In the genomic region with DNA sequence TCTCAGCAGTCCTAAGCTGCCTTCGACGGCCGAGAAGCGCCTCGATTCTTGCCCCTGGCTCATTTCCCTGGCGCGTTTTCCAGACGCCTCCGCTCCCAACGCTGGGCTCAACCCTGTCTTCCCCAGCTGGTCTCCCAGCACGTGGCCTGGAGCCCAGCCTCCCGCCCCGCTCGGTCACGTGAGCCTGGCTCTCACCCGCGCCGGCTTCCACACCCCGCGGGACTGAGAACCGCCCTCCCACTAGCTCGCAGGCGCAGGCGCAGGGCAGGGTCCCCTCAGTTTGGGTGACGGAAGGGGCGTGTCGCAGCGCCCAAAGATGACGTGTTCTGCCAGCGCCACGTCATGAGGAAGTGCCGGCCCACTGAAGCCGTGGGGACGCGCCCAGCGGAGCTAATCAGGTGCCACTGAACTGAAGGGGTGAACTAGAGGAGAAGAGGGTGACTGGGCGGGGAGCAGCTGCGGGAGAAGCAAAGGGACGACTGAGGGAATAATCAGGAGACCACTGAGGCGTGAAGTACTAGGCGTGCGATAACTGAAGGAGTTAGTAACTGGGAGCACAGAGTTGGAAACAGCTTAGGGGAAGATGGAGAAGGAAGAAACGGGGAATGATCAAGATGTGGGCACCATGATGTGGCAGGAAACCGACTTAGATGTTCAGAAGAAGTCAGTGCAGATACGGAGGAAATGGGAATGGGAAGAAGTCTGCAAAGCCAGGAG, we compare ENCODE assay signal across 8 cellular contexts. TPM values are rescaled to one million over a fixed set of nuclear protein-coding genes. Genes with fewer than 3 reads are reported as not detected.
A peak's percentile ranks its signal among the peaks of the same experiment; 100 is the strongest.
DNase-seq lines count a peak whose midpoint lies in the region; ATAC-seq and TF ChIP-seq lines count a peak whose summit lies in the region.

TSS of gene DHDDS (plus strand) at position 343 of the 717 bp plus-strand sequence. CDS start 625 bp downstream, outside the sequence.

- peak within 1 kb of the TSS; percentile 88 for H3K27ac Mint-ChIP-seq in activated T-helper 2 cell treated with anti-CD3 and anti-CD28 coated beads, Interferon-gamma antibody, Interleukin-2, Interleukin-4, amounts not matched to agents 10 μg/mL and 5 μg/mL and 100 μg/mL, durations not matched to agents 14 hours and 24 hours and 36 hours
- peak within 1 kb of the TSS; percentile 77 to 87 for H3K27ac Mint-ChIP-seq in natural killer cell treated with Interleukin-12 subunit alpha and Interleukin-12 subunit beta and Interleukin-15 and Interleukin-18, amount 100 ng/mL, for 72 hours

- H3K36me3 Mint-ChIP-seq in activated T-helper 2 cell treated with anti-CD3 and anti-CD28 coated beads, Interferon-gamma antibody, Interleukin-2, Interleukin-4, amounts not matched to agents 10 μg/mL and 5 μg/mL and 100 μg/mL, durations not matched to agents 14 hours and 24 hours and 36 hours (ENCODE audit: low read depth): peaks cover 9% of the 10 kb centered on the region
- H3K36me3 Mint-ChIP-seq in natural killer cell treated with Interleukin-12 subunit alpha and Interleukin-12 subunit beta and Interleukin-15 and Interleukin-18, amount 100 ng/mL, for 72 hours: peaks cover 10% of the 10 kb centered on the region

- H3K4me3 Mint-ChIP-seq in activated T-helper 2 cell treated with anti-CD3 and anti-CD28 coated beads, Interferon-gamma antibody, Interleukin-2, Interleukin-4, amounts not matched to agents 10 μg/mL and 5 μg/mL and 100 μg/mL, durations not matched to agents 14 hours and 24 hours and 36 hours (ENCODE audit: low read depth): peak within 1 kb of the TSS; percentile 93
- H3K4me3 Mint-ChIP-seq in natural killer cell treated with Interleukin-12 subunit alpha and Interleukin-12 subunit beta and Interleukin-15 and Interleukin-18, amount 100 ng/mL, for 72 hours: peak within 1 kb of the TSS; percentile 99

- peak within 1 kb of the TSS; percentile 99 for H3K4me2 ChIP-seq in fibroblast of lung (ENCODE audit: extremely low read depth, insufficient read depth, low read length)

- ATAC-seq in RWPE2 (ENCODE audit: low read depth): peak; percentile 92
- ATAC-seq in natural killer cell treated with Interleukin-12 subunit alpha and Interleukin-12 subunit beta and Interleukin-15 and Interleukin-18, amount 100 ng/mL, for 72 hours: peak; percentile 99
- peak; percentile 99 for ATAC-seq in stimulated activated naive CD8-positive, alpha-beta T cell treated with anti-CD3 and anti-CD28 coated beads, Interleukin-15, Interleukin-2, amounts not matched to agents 100 U/mL and 50 U/mL, for 24 hours

- peaks cover 28% of the 10 kb centered on the region for H3K36me3 ChIP-seq in RWPE2 (ENCODE audit: low read depth)
- H3K36me3 ChIP-seq in fibroblast of lung (ENCODE audit: control insufficient read depth, insufficient read depth, low read length): no peaks in the 10 kb centered on the region

- DNase-seq in EH (ENCODE audit: low read depth) (peak; percentile 98), H4 (ENCODE audit: low spot score) (peak; percentile 97), LoVo (ENCODE audit: low spot score) (peak; percentile 98), RWPE2 (ENCODE audit: low spot score) (peak; percentile 96), fibroblast of lung (ENCODE audit: low read depth in 2 of 2) (peak; percentile 97 to 98)
- DNase-seq in activated T-helper 2 cell treated with anti-CD3 and anti-CD28 coated beads, Interferon-gamma antibody, Interleukin-2, Interleukin-4, amounts not matched to agents 10 μg/mL and 5 μg/mL and 100 μg/mL, durations not matched to agents 14 hours and 24 hours and 36 hours (ENCODE audit: low spot score): peak; percentile 98
- DNase-seq in natural killer cell treated with Interleukin-12 subunit alpha and Interleukin-12 subunit beta and Interleukin-15 and Interleukin-18, amount 100 ng/mL, for 72 hours (ENCODE audit: low spot score): peak; percentile 98
- peak; percentile 99 for DNase-seq in stimulated activated naive CD8-positive, alpha-beta T cell treated with anti-CD3 and anti-CD28 coated beads, Interleukin-15, Interleukin-2, amounts not matched to agents 100 U/mL and 50 U/mL, for 24 hours

- H3K27me3 Mint-ChIP-seq in activated T-helper 2 cell treated with anti-CD3 and anti-CD28 coated beads, Interferon-gamma antibody, Interleukin-2, Interleukin-4, amounts not matched to agents 10 μg/mL and 5 μg/mL and 100 μg/mL, durations not matched to agents 14 hours and 24 hours and 36 hours (ENCODE audit: low read depth): peaks cover 5% of the 10 kb centered on the region
- peaks cover 0 to 3% of the 10 kb centered on the region in 2 donors for H3K27me3 Mint-ChIP-seq in natural killer cell treated with Interleukin-12 subunit alpha and Interleukin-12 subunit beta and Interleukin-15 and Interleukin-18, amount 100 ng/mL, for 72 hours

- H3K9me3 Mint-ChIP-seq in activated T-helper 2 cell treated with anti-CD3 and anti-CD28 coated beads, Interferon-gamma antibody, Interleukin-2, Interleukin-4, amounts not matched to agents 10 μg/mL and 5 μg/mL and 100 μg/mL, durations not matched to agents 14 hours and 24 hours and 36 hours: no peaks in the 10 kb centered on the region
- H3K9me3 Mint-ChIP-seq in natural killer cell treated with Interleukin-12 subunit alpha and Interleukin-12 subunit beta and Interleukin-15 and Interleukin-18, amount 100 ng/mL, for 72 hours: no peaks in the 10 kb centered on the region

- no peaks in the 10 kb centered on the region for H3K9me3 ChIP-seq in RWPE2 (ENCODE audit: severe bottlenecking)
- no peaks in the 10 kb centered on the region for H3K9me3 ChIP-seq in fibroblast of lung (ENCODE audit: control insufficient read depth, insufficient read depth, low read depth, low read length)

- intact Hi-C loops in activated T-helper 2 cell treated with anti-CD3 and anti-CD28 coated beads, Interferon-gamma antibody, Interleukin-2, Interleukin-4, amounts not matched to agents 10 μg/mL and 5 μg/mL and 100 μg/mL, durations not matched to agents 14 hours and 24 hours and 36 hours (cut with micrococcal nuclease): loop anchor here (1.0 kb wide), 1 partner anchor 41 kb away; no protein-coding TSS in a partner anchor

- H3K4me3 ChIP-seq in RWPE2 (ENCODE audit: severe bottlenecking) (peak within 1 kb of the TSS; percentile 46), fibroblast of lung (replicated peaks in 1 of 4; ENCODE audit: control extremely low read depth in 1 of 4, insufficient read depth in 1 of 4, low read depth in 3 of 4, low read length in 4 of 4) (peak within 1 kb of the TSS; percentile 84 to 100 (median 93))

- peaks cover 5% of the 10 kb centered on the region for H3K4me1 ChIP-seq in RWPE2 (ENCODE audit: insufficient read depth, poor library complexity, severe bottlenecking)
- H3K4me1 ChIP-seq in fibroblast of lung (ENCODE audit: control insufficient read depth, extremely low read depth, insufficient read depth, low read length): peaks cover 5% of the 10 kb centered on the region

- no peaks in the 10 kb centered on the region for H4K20me1 ChIP-seq in fibroblast of lung (ENCODE audit: control insufficient read depth, extremely low read depth, insufficient read depth, low read length)

- peaks cover 12% of the 10 kb centered on the region for H3K79me2 ChIP-seq in fibroblast of lung (ENCODE audit: control insufficient read depth, insufficient read depth, low read length)

- peak within 1 kb of the TSS; percentile 97 for H2AFZ ChIP-seq in fibroblast of lung (ENCODE audit: low read length)

- TF ChIP-seq CTCF in RWPE2 (IDR thresholded peaks at IDR 0.05; ENCODE audit: poor library complexity, severe bottlenecking) (no peak), fibroblast of lung (conservative IDR thresholded peaks at IDR 0.05 in 1 of 2, IDR thresholded peaks at IDR 0.05 in 1 of 2; ENCODE audit: low read depth in 1 of 2, low read length in 2 of 2) (no peak)

- H3K9ac ChIP-seq in fibroblast of lung (ENCODE audit: insufficient read depth, low read length): peak within 1 kb of the TSS; percentile 78

- no peaks in the 10 kb centered on the region for H3K27me3 ChIP-seq in RWPE2 (ENCODE audit: insufficient read depth, poor library complexity, severe bottlenecking)
- H3K27me3 ChIP-seq in fibroblast of lung (ENCODE audit: control insufficient read depth, insufficient read depth, low read length): no peaks in the 10 kb centered on the region

- H3K27ac ChIP-seq in RWPE2 (ENCODE audit: poor library complexity, severe bottlenecking) (peak within 1 kb of the TSS; percentile 30), fibroblast of lung (ENCODE audit: insufficient read depth, low read length) (peak within 1 kb of the TSS; percentile 89)

- H3K4me1 Mint-ChIP-seq in activated T-helper 2 cell treated with anti-CD3 and anti-CD28 coated beads, Interferon-gamma antibody, Interleukin-2, Interleukin-4, amounts not matched to agents 10 μg/mL and 5 μg/mL and 100 μg/mL, durations not matched to agents 14 hours and 24 hours and 36 hours (ENCODE audit: low read depth): peaks cover 14% of the 10 kb centered on the region
- peaks cover 9 to 18% of the 10 kb centered on the region in 2 donors for H3K4me1 Mint-ChIP-seq in natural killer cell treated with Interleukin-12 subunit alpha and Interleukin-12 subunit beta and Interleukin-15 and Interleukin-18, amount 100 ng/mL, for 72 hours (ENCODE audit: low read depth in 2 of 2)

RNA-seq across cellular contexts. Expression of gene DHDDS, which starts in this region (rescaled TPM):
- total RNA-seq in H4 (2014; rRNA removed; shearing (Covaris generic)): 24.6 and 39.4 TPM in 2 replicates
- total RNA-seq in activated T-helper 2 cell treated with anti-CD3 and anti-CD28 coated beads, Interferon-gamma antibody, Interleukin-2, Interleukin-4, amounts not matched to agents 10 μg/mL and 5 μg/mL and 100 μg/mL, durations not matched to agents 14 hours and 24 hours and 36 hours: 56.2 and 57.3 TPM in 2 replicates
- total RNA-seq in fibroblast of lung: 28.5 and 41.5 TPM in 2 replicates
- 75.6 and 76.6 TPM in 2 replicates for polyA plus RNA-seq in fibroblast of lung
- 52.3 and 58.0 TPM in 2 replicates for polyA plus RNA-seq in fibroblast of lung (2012)
- polyA minus RNA-seq in fibroblast of lung (ENCODE audit: low replicate concordance): 74.1 and 79.7 TPM in 2 replicates
- total RNA-seq in natural killer cell treated with Interleukin-12 subunit alpha and Interleukin-12 subunit beta and Interleukin-15 and Interleukin-18, amount 100 ng/mL, for 72 hours: 10 to 100 TPM; 63.5 to 87.7 TPM

Comparison
In these comparisons a context has a peak if more than half of its experiments do, and no peak if none do; other contexts are left out.
1. Peak in every context shown above with its lines: DNase-seq, ATAC-seq, H3K4me3 ChIP-seq and H3K27ac ChIP-seq.